ENCODE assay signal across 1 cellular context in genomic region chr9:135519179-135519971, GRCh38.
TF ChIP-seq lines count a peak whose summit lies in the region.

No MANE protein-coding gene starts in this region.

TF ChIP-seq in HepG2, 621 proteins besides CTCF, POLR2A, EP300 and RAD21:
- TF ChIP-seq SYNCRIP (IDR thresholded peaks at IDR 0.05; ENCODE audit: insufficient read depth, low read depth, low read length) (no peak), EEA1 (CRISPR knock-in tag; IDR thresholded peaks at IDR 0.05; ENCODE audit: borderline replicate concordance) (no peak), CSRNP1 (CRISPR knock-in tag; IDR thresholded peaks at IDR 0.05) (no peak), SPEN (CRISPR knock-in tag; IDR thresholded peaks at IDR 0.05; ENCODE audit: low read depth) (no peak), CERS6 (CRISPR knock-in tag; IDR thresholded peaks at IDR 0.05) (no peak), PPARG (CRISPR knock-in tag; conservative IDR thresholded peaks at IDR 0.05) (no peak), NPAS2 (CRISPR knock-in tag; IDR thresholded peaks at IDR 0.05; ENCODE audit: borderline replicate concordance) (no peak), ZNF451 (CRISPR knock-in tag; IDR thresholded peaks at IDR 0.05) (no peak), ZNF747 (CRISPR knock-in tag; IDR thresholded peaks at IDR 0.05; ENCODE audit: borderline replicate concordance) (no peak), ZNF317 (CRISPR knock-in tag; IDR thresholded peaks at IDR 0.05) (0 out of 2 replicates have a peak, but pooled peaks have one; percentile 25), ZNF691 (CRISPR knock-in tag; IDR thresholded peaks at IDR 0.05; ENCODE audit: borderline replicate concordance, low read depth) (no peak), MIXL1 (CRISPR knock-in tag; IDR thresholded peaks at IDR 0.05) (no peak), ELF1 (CRISPR knock-in tag; IDR thresholded peaks at IDR 0.05) (no peak), PRDM15 (CRISPR knock-in tag; IDR thresholded peaks at IDR 0.05) (no peak), MNT (IDR thresholded peaks at IDR 0.05) (peak; percentile 83), PTBP1 (IDR thresholded peaks at IDR 0.05; ENCODE audit: low read depth, low read length, poor library complexity, severe bottlenecking) (no peak)
